ENCODE assay signal across 16 cellular contexts in genomic region chr2:126663184-126663963, GRCh38. TPM values are rescaled to one million over a fixed set of nuclear protein-coding genes. Genes with fewer than 3 reads are reported as not detected.
DNase-seq lines count a peak whose midpoint lies in the region; ATAC-seq and TF ChIP-seq lines count a peak whose summit lies in the region.
"Had no signal": no experiment of that assay in that cellular context is flagged by ENCODE, and none has a peak within 500 bp of the region (broad histone marks: within the 10 kb centered on the region; RNA-seq: fewer than 3 reads in every experiment).

No MANE protein-coding gene starts in this region.

- H3K9me3 Mint-ChIP-seq in activated T-cell treated with anti-CD3 and anti-CD28 coated beads, Interleukin-2, amount 50 U/mL, for 24 hours: no peaks in the 10 kb centered on the region
- no peaks in the 10 kb centered on the region for H3K9me3 Mint-ChIP-seq in activated B cell treated with CpG ODN at 0.5 μM for 24 hours
- H3K9me3 Mint-ChIP-seq in stimulated activated naive CD8-positive, alpha-beta T cell treated with anti-CD3 and anti-CD28 coated beads, Interleukin-15, amount 100 ng/mL, for 72 hours: no peaks in the 10 kb centered on the region

- H3K4me1 ChIP-seq in gastroesophageal sphincter: peaks cover 0 to 99% (median 61%) of the 10 kb centered on the region in 3 donors

- peak overlapping the region; percentile 98 for H3K27ac Mint-ChIP-seq in activated T-cell treated with anti-CD3 and anti-CD28 coated beads, Interleukin-2, amount 50 U/mL, for 24 hours
- H3K27ac Mint-ChIP-seq in activated B cell treated with CpG ODN at 0.5 μM for 24 hours: peak overlapping the region; percentile 92
- H3K27ac Mint-ChIP-seq in stimulated activated naive CD8-positive, alpha-beta T cell treated with anti-CD3 and anti-CD28 coated beads, Interleukin-15, amount 100 ng/mL, for 72 hours: peak overlapping the region; percentile 95 to 96

- WGBS in gastroesophageal sphincter (ENCODE audit: low coverage in 1 of 2), 2 donors: 66 to 100% methylated on average over 1 to 5 of the region's 13 CpGs

- H3K4me3 ChIP-seq in gastroesophageal sphincter: no peak overlapping the region
- H3K4me3 ChIP-seq: right lobe of liver, SJCRH30 had no signal

- H3K36me3 ChIP-seq in gastroesophageal sphincter: no peaks in the 10 kb centered on the region
- H3K36me3 ChIP-seq: right lobe of liver, SJCRH30 had no signal

- TF ChIP-seq POLR2A in gastroesophageal sphincter (IDR thresholded peaks at IDR 0.05): no peak

- DNase-seq in activated T-cell treated with anti-CD3 and anti-CD28 coated beads, Interleukin-2, amount 50 U/mL, for 24 hours: no peak
- DNase-seq in activated T-cell treated with anti-CD3 and anti-CD28 coated beads, Interleukin-2, amount 50 U/mL, for 1 hour: no peak
- no peak for DNase-seq in activated B cell treated with CpG ODN at 0.5 μM for 24 hours
- DNase-seq in stimulated activated naive CD8-positive, alpha-beta T cell treated with anti-CD3 and anti-CD28 coated beads, Interleukin-15, amount 100 ng/mL, for 72 hours: no peak
- no peak for DNase-seq in SKM-1 treated with dmso at 0.1 percent for 144 hours (lab: John Stamatoyannopoulos, UW; ENCODE audit: unreplicated experiment)
- no peak for DNase-seq in head of caudate nucleus
- DNase-seq: activated gamma-delta T cell, cerebellar nuclear complex, DMS79, midbrain, NCI-H187, right lobe of liver, SJCRH30 had no signal

- no peaks in the 10 kb centered on the region for H3K9me3 ChIP-seq in gastroesophageal sphincter
- H3K9me3 ChIP-seq: right lobe of liver, SJCRH30 had no signal

- POLR2A ChIA-PET in activated B cell treated with CpG ODN at 0.5 μM for 24 hours (lab: Charles Lee): interaction anchor here (0.8 kb wide), 1 partner anchor 8 kb away, joined by 4 read pairs; the partner anchor contains the start of gene GYPC

- no peak for TF ChIP-seq EP300 in gastroesophageal sphincter (IDR thresholded peaks at IDR 0.05)

- H3K36me3 Mint-ChIP-seq in activated T-cell treated with anti-CD3 and anti-CD28 coated beads, Interleukin-2, amount 50 U/mL, for 24 hours (ENCODE audit: low read depth): peaks cover 89% of the 10 kb centered on the region
- peaks cover 15% of the 10 kb centered on the region for H3K36me3 Mint-ChIP-seq in activated B cell treated with CpG ODN at 0.5 μM for 24 hours (ENCODE audit: low read depth)

- no peaks in the 10 kb centered on the region for H3K27me3 Mint-ChIP-seq in activated T-cell treated with anti-CD3 and anti-CD28 coated beads, Interleukin-2, amount 50 U/mL, for 24 hours
- no peaks in the 10 kb centered on the region for H3K27me3 Mint-ChIP-seq in activated B cell treated with CpG ODN at 0.5 μM for 24 hours
- no peaks in the 10 kb centered on the region for H3K27me3 Mint-ChIP-seq in stimulated activated naive CD8-positive, alpha-beta T cell treated with anti-CD3 and anti-CD28 coated beads, Interleukin-15, amount 100 ng/mL, for 72 hours

- intact Hi-C loops in activated B cell treated with CpG ODN at 0.5 μM for 24 hours (cut with micrococcal nuclease): no loop called here
- intact Hi-C loops in head of caudate nucleus (cut with DNase I): no loop called here

- CTCF ChIA-PET in activated B cell treated with CpG ODN at 0.5 μM for 24 hours (lab: Charles Lee): interaction anchor here (1.3 kb wide), 1 partner anchor 135 kb away, joined by 7 read pairs; no protein-coding TSS in a partner anchor

- H3K27ac ChIP-seq in gastroesophageal sphincter: peak overlapping the region in 3 of 4 donors; percentile 60 to 99 (median 99)
- H3K27ac ChIP-seq: SJCRH30, VCaP had no signal

- peaks cover 95% of the 10 kb centered on the region for H3K4me1 Mint-ChIP-seq in activated T-cell treated with anti-CD3 and anti-CD28 coated beads, Interleukin-2, amount 50 U/mL, for 24 hours (ENCODE audit: low read depth)
- peaks cover 82% of the 10 kb centered on the region for H3K4me1 Mint-ChIP-seq in activated B cell treated with CpG ODN at 0.5 μM for 24 hours
- peaks cover 100% of the 10 kb centered on the region for H3K4me1 Mint-ChIP-seq in stimulated activated naive CD8-positive, alpha-beta T cell treated with anti-CD3 and anti-CD28 coated beads, Interleukin-15, amount 100 ng/mL, for 72 hours

- ATAC-seq in activated B cell treated with CpG ODN at 0.5 μM for 24 hours (ENCODE audit: low read depth) (no peak), gastroesophageal sphincter (no peak), HG03354 (IDR thresholded peaks at IDR 0.05; ENCODE audit: poor library complexity, severe bottlenecking, unreplicated experiment) (no peak)
- no peak for ATAC-seq in stimulated activated naive CD8-positive, alpha-beta T cell treated with anti-CD3 and anti-CD28 coated beads, Interleukin-15, amount 100 ng/mL, for 72 hours

- H3K27me3 ChIP-seq in gastroesophageal sphincter: no peaks in the 10 kb centered on the region
- H3K27me3 ChIP-seq: right lobe of liver, SJCRH30 had no signal

- peak overlapping the region; percentile 62 for H3K4me3 Mint-ChIP-seq in activated T-cell treated with anti-CD3 and anti-CD28 coated beads, Interleukin-2, amount 50 U/mL, for 24 hours
- peak overlapping the region; percentile 74 for H3K4me3 Mint-ChIP-seq in activated B cell treated with CpG ODN at 0.5 μM for 24 hours
- H3K4me3 Mint-ChIP-seq in stimulated activated naive CD8-positive, alpha-beta T cell treated with anti-CD3 and anti-CD28 coated beads, Interleukin-15, amount 100 ng/mL, for 72 hours: peak overlapping the region; percentile 77 to 80

- no peak for TF ChIP-seq CTCF in activated B cell treated with CpG ODN at 0.5 μM for 24 hours (IDR thresholded peaks at IDR 0.05)
- no peak for TF ChIP-seq CTCF in gastroesophageal sphincter (IDR thresholded peaks at IDR 0.05)

RNA-seq across cellular contexts. Expression of gene GYPC, which starts 7.4 kb away (rescaled TPM):
- total RNA-seq in activated B cell treated with CpG ODN at 0.5 μM for 24 hours (48.1 and 50.1 TPM in 2 replicates), gastroesophageal sphincter (100 to 1,000 TPM in 2 of 4 donors, 10 to 100 TPM in 2; 93.4 to 151 (median 108) TPM)
